Comparison of ENCODE assay signal across 8 cellular contexts in genomic region chr12:110468212-110469048, GRCh38. TPM values are rescaled to one million over a fixed set of nuclear protein-coding genes. Genes with fewer than 3 reads are reported as not detected.
A peak's percentile ranks its signal among the peaks of the same experiment; 100 is the strongest.
DNase-seq lines count a peak whose midpoint lies in the region; TF ChIP-seq lines count a peak whose summit lies in the region.

FAM216A (plus strand) TSS chr12:110468845; CDS start chr12:110468876, 31 bp downstream.
GPN3 (minus strand) TSS chr12:110468257; CDS start chr12:110468203, 54 bp downstream.

- in situ Hi-C loops in SK-MEL-5 (cut with HindIII; ENCODE audit: low pct_unique_long_range_greater_than_20kb, low sequenced_read_pairs), result no loop called here

- DNase-seq in GF-D8 (lab: John Stamatoyannopoulos, UW), result peak; percentile 94
- DNase-seq in HEK293T (ENCODE audit: extremely low spot score), result peak; percentile 92
- peak; percentile 97 for DNase-seq in MV-4-11 (lab: John Stamatoyannopoulos, UW)
- DNase-seq in SK-MEL-5 (ENCODE audit: low read depth, low spot score), result peak; percentile 99
- peak; percentile 95 for DNase-seq in activated naive CD4-positive, alpha-beta T cell treated with Interleukin-2 at 50 U/mL for 16 hours
- peak; percentile 95 for DNase-seq in foreskin melanocyte

- H2AFZ ChIP-seq in neuron (ENCODE audit: low read depth, low read length), result peak within 1 kb of the TSS; percentile 97

- H3K27me3 ChIP-seq in neuron (ENCODE audit: insufficient read depth, low read length) (no peaks in the 10 kb centered on the region), subcutaneous abdominal adipose tissue (ENCODE audit: control insufficient read depth in 5 of 5, insufficient read depth in 4 of 5, low read length in 5 of 5) (peaks cover 0 to 3% (median 0%) of the 10 kb centered on the region in 5 donors)

- H3K4me3 ChIP-seq in neuron (ENCODE audit: low read length) (peak within 1 kb of the TSS; percentile 89), subcutaneous abdominal adipose tissue (ENCODE audit: low read depth in 1 of 5, low read length in 5 of 5) (peak within 1 kb of the TSS; percentile 83 to 97 (median 93))

- H3K9ac ChIP-seq in subcutaneous abdominal adipose tissue (ENCODE audit: low read length in 5 of 5), result peak within 1 kb of the TSS; percentile 39 to 98 (median 91)

- H3K4me1 ChIP-seq in neuron (ENCODE audit: insufficient read depth, low read length) (peaks cover 14% of the 10 kb centered on the region), subcutaneous abdominal adipose tissue (ENCODE audit: control insufficient read depth in 5 of 5, insufficient read depth in 5 of 5, low read length in 5 of 5) (peaks cover 10 to 37% (median 33%) of the 10 kb centered on the region in 5 donors)

- CTCF ChIA-PET in HEK293T (lab: Yijun Ruan, JAX), result interaction anchor here (0.7 to 2.1 kb wide), 6 partner anchors 15 to 419 kb away, joined by 3 to 9 read pairs (median 5); partner anchors contain the start of gene ARPC3

- H3K36me3 ChIP-seq in neuron (ENCODE audit: insufficient read depth, low read length) (peaks cover 16% of the 10 kb centered on the region), subcutaneous abdominal adipose tissue (ENCODE audit: control insufficient read depth in 5 of 5, insufficient read depth in 5 of 5, low read length in 5 of 5) (peaks cover 2 to 17% (median 11%) of the 10 kb centered on the region in 5 donors)

- no peaks in the 10 kb centered on the region for H3K9me3 ChIP-seq in neuron (ENCODE audit: low read length)
- H3K9me3 ChIP-seq in subcutaneous abdominal adipose tissue (ENCODE audit: control insufficient read depth in 5 of 5, low read length in 5 of 5), result no peaks in the 10 kb centered on the region

- POLR2A ChIA-PET in HEK293T (lab: Yijun Ruan, JAX), result interaction anchor here (0.6 to 3.8 kb wide), 34 partner anchors 10 to 418 kb away, joined by 3 to 49 read pairs (median 4); partner anchors contain the start of genes ANAPC7, ARPC3, PPP1CC and RAD9B

- peak within 1 kb of the TSS; percentile 72 for H3K27ac ChIP-seq in subcutaneous abdominal adipose tissue (ENCODE audit: low read depth, low read length)

TF ChIP-seq in HEK293T, 16 proteins besides CTCF, POLR2A, EP300 and RAD21:
- no peak for TF ChIP-seq ELF4 (IDR thresholded peaks at IDR 0.05)
- no peak for TF ChIP-seq CTBP1 (IDR thresholded peaks at IDR 0.05; ENCODE audit: borderline replicate concordance)
- TF ChIP-seq NFRKB (IDR thresholded peaks at IDR 0.05), result no peak
- TF ChIP-seq BHLHE40 (IDR thresholded peaks at IDR 0.05; ENCODE audit: borderline replicate concordance), result no peak
- no peak for TF ChIP-seq TARDBP (IDR thresholded peaks at IDR 0.05)
- TF ChIP-seq L3MBTL2 (conservative IDR thresholded peaks at IDR 0.05), result peak; percentile 62
- no peak for TF ChIP-seq FOXA1 (IDR thresholded peaks at IDR 0.05)
- no peak for TF ChIP-seq FOXM1 (IDR thresholded peaks at IDR 0.05; ENCODE audit: borderline replicate concordance)
- TF ChIP-seq ARNT (IDR thresholded peaks at IDR 0.05), result 0 out of 2 replicates have a peak, but pooled peaks have one; percentile 71
- no peak for TF ChIP-seq SP1 (IDR thresholded peaks at IDR 0.05)

RNA-seq across cellular contexts. Expression of gene FAM216A, which starts in this region (rescaled TPM):
- 24.4 and 25.3 TPM in 2 replicates for total RNA-seq in SK-MEL-5 (2014; rRNA removed; shearing (Covaris generic))
- polyA plus RNA-seq in SK-MEL-5 (2015; cell fraction: cytosol; rRNA removed), result 19.8 and 21.9 TPM in 2 replicates
- polyA plus RNA-seq in SK-MEL-5 (2015; cell fraction: nucleus; rRNA removed), result 31.4 and 41.5 TPM in 2 replicates

RNA-seq across cellular contexts. Expression of gene GPN3, which starts in this region (rescaled TPM):
- total RNA-seq in SK-MEL-5 (2014; rRNA removed; shearing (Covaris generic)), result 39.9 and 40.2 TPM in 2 replicates
- 27.4 and 27.8 TPM in 2 replicates for polyA plus RNA-seq in SK-MEL-5 (2015; cell fraction: cytosol; rRNA removed)
- 5.2 and 12.6 TPM in 2 replicates for polyA plus RNA-seq in SK-MEL-5 (2015; cell fraction: nucleus; rRNA removed)

Comparison
In these comparisons a context has a peak if more than half of its experiments do, and no peak if none do; other contexts are left out.
1. Peak in every context shown above with its lines: DNase-seq, H3K4me3 ChIP-seq and H3K27ac ChIP-seq.